ENCODE assay signal across 25 cellular contexts in genomic region chr7:43234968-43235367, GRCh38.
DNase-seq lines count a peak whose midpoint lies in the region; ATAC-seq, FAIRE-seq and TF ChIP-seq lines count a peak whose summit lies in the region.
"Had no signal": no experiment of that assay in that cellular context is flagged by ENCODE, and none has a peak within 500 bp of the region (broad histone marks: within the 10 kb centered on the region; RNA-seq: fewer than 3 reads in every experiment).

No MANE protein-coding gene starts in this region.

- no peaks in the 10 kb centered on the region for H3K27me3 Mint-ChIP-seq in MCF 10A (ENCODE audit: insufficient read depth, unreplicated experiment)
- no peaks in the 10 kb centered on the region for H3K27me3 Mint-ChIP-seq in chondrocyte (ENCODE audit: low read depth)

- no peak for TF ChIP-seq CTCF in MCF 10A (IDR thresholded peaks at IDR 0.05; ENCODE audit: unreplicated experiment)
- no peak for TF ChIP-seq CTCF in breast epithelium (IDR thresholded peaks at IDR 0.05)
- TF ChIP-seq CTCF in H1 (IDR thresholded peaks at IDR 0.05; ENCODE audit: control extremely low read depth in 1 of 3, insufficient read depth in 1 of 3, low read depth in 1 of 3, low read length in 3 of 3), result no peak
- TF ChIP-seq CTCF in thyroid gland (IDR thresholded peaks at IDR 0.05), result no peak
- TF ChIP-seq CTCF in chondrocyte (IDR thresholded peaks at IDR 0.05), result no peak

- H3K9me3 Mint-ChIP-seq in MCF 10A (ENCODE audit: unreplicated experiment), result no peaks in the 10 kb centered on the region
- no peaks in the 10 kb centered on the region for H3K9me3 Mint-ChIP-seq in chondrocyte (ENCODE audit: low read depth)
- H3K9me3 Mint-ChIP-seq: CD4-positive, alpha-beta memory T cell; GM23338; HFFc6 had no signal

- no peak overlapping the region for H2BK5ac ChIP-seq in H1 (ENCODE audit: low read depth, low read length)

- POLR2A ChIA-PET in MCF 10A (lab: Yijun Ruan, JAX), result interaction anchor here (1.5 kb wide), 1 partner anchor 15 kb away, joined by 5 read pairs; no protein-coding TSS in a partner anchor
- POLR2A ChIA-PET in H1 (lab: Charles Lee; ENCODE audit: partially characterized antibody), result no interaction called here

- H3K14ac ChIP-seq in H1 (ENCODE audit: insufficient read length), result no peak overlapping the region

- H3K79me2 ChIP-seq in H1 (ENCODE audit: control insufficient read depth in 1 of 2, insufficient read depth in 2 of 2, low read length in 2 of 2), result no peaks in the 10 kb centered on the region

- no peak for TF ChIP-seq EP300 in H1 (IDR thresholded peaks at IDR 0.05; ENCODE audit: borderline replicate concordance in 1 of 2, low read depth in 2 of 2, low read length in 2 of 2)

- no peaks in the 10 kb centered on the region for H4K20me1 ChIP-seq in H1 (replicated peaks in 1 of 2; ENCODE audit: control insufficient read depth in 1 of 2, insufficient read depth in 2 of 2, low read length in 2 of 2)

- H3K9me3 ChIP-seq in breast epithelium (no peaks in the 10 kb centered on the region), H1 (ENCODE audit: insufficient read depth in 2 of 2, low read depth in 1 of 2, low read length in 1 of 2) (no peaks in the 10 kb centered on the region), thyroid gland (no peaks in the 10 kb centered on the region)
- H3K9me3 ChIP-seq: A549, HAP-1 had no signal

- H3K36me3 ChIP-seq in breast epithelium, result no peaks in the 10 kb centered on the region
- no peaks in the 10 kb centered on the region for H3K36me3 ChIP-seq in H1 (ENCODE audit: control insufficient read depth in 2 of 4, insufficient read depth in 4 of 4, low read length in 3 of 4)
- H3K36me3 ChIP-seq in thyroid gland, result no peaks in the 10 kb centered on the region
- H3K36me3 ChIP-seq: HAP-1 had no signal

- CTCF ChIA-PET in MCF 10A (lab: Yijun Ruan, JAX) (interaction anchor here (0.6 to 2.1 kb wide), 2 partner anchors 27 to 98 kb away, joined by 3 to 9 read pairs; no protein-coding TSS in a partner anchor), H1 (lab: Charles Lee; ENCODE audit: partially characterized antibody) (interaction anchor here (0.9 to 2.6 kb wide), 3 partner anchors 24 to 60 kb away, joined by 3 to 5 read pairs (median 3); no protein-coding TSS in a partner anchor)

- H4K8ac ChIP-seq in H1 (ENCODE audit: extremely low read depth, insufficient read depth, low read length), result no peak overlapping the region

- no peak overlapping the region for H3K56ac ChIP-seq in H1 (replicated peaks; ENCODE audit: insufficient read length, low read depth, low read length)

- no peaks in the 10 kb centered on the region for H3K23me2 ChIP-seq in H1 (ENCODE audit: low read depth, low read length)

- no peak overlapping the region for H2BK20ac ChIP-seq in H1 (ENCODE audit: low read length)

- no peak overlapping the region for H4K5ac ChIP-seq in H1 (ENCODE audit: insufficient read length, low read depth, low read length)

- no peak overlapping the region for H2AK5ac ChIP-seq in H1 (ENCODE audit: low read depth, low read length)

- H3K36me3 Mint-ChIP-seq in MCF 10A (ENCODE audit: insufficient read depth, unreplicated experiment), result no peaks in the 10 kb centered on the region
- no peaks in the 10 kb centered on the region for H3K36me3 Mint-ChIP-seq in chondrocyte (ENCODE audit: low read depth)
- H3K36me3 Mint-ChIP-seq: CD4-positive, alpha-beta memory T cell had no signal

- H3K23ac ChIP-seq in H1 (ENCODE audit: insufficient read length), result no peak overlapping the region

- no peak for TF ChIP-seq POLR2A in breast epithelium (IDR thresholded peaks at IDR 0.05)
- no peak for TF ChIP-seq POLR2A in H1 (IDR thresholded peaks at IDR 0.05; ENCODE audit: control extremely low read depth in 1 of 2, low read depth in 2 of 2, low read length in 2 of 2)
- no peak for TF ChIP-seq POLR2A in thyroid gland (IDR thresholded peaks at IDR 0.05)

- no peak overlapping the region for H3K4me3 ChIP-seq in breast epithelium
- H3K4me3 ChIP-seq in H1 (ENCODE audit: extremely low read depth in 1 of 4, insufficient read depth in 2 of 4, low read depth in 3 of 4, low read length in 4 of 4), result no peak overlapping the region
- no peak overlapping the region for H3K4me3 ChIP-seq in thyroid gland (replicated peaks in 1 of 3)
- H3K4me3 ChIP-seq: A549, GM12878, GM23338, HAP-1 had no signal

- H4K91ac ChIP-seq in H1 (replicated peaks; ENCODE audit: insufficient read length, low read length), result no peak overlapping the region

- FAIRE-seq in H1 (lab: Jason Lieb, UNC), result no peak
- FAIRE-seq: A549, GM12878, GM19239, H54 had no signal

- intact Hi-C loops in MCF 10A (cut with micrococcal nuclease) (no loop called here), breast epithelium (cut with DNase I; ENCODE audit: low total_unique reads) (no loop called here), thyroid gland (cut with DNase I) (no loop called here)

- H3K27me3 ChIP-seq in breast epithelium (no peaks in the 10 kb centered on the region), H1 (replicated peaks in 1 of 4; ENCODE audit: control insufficient read depth in 3 of 4, extremely low read depth in 1 of 4, insufficient read depth in 3 of 4, low read length in 3 of 4) (no peaks in the 10 kb centered on the region), thyroid gland (no peaks in the 10 kb centered on the region)

- no peak overlapping the region for H3K9ac ChIP-seq in H1 (replicated peaks in 1 of 4; ENCODE audit: extremely low read depth in 1 of 4, low read depth in 3 of 4, low read length in 3 of 4)

- H3K27ac ChIP-seq in breast epithelium (no peak overlapping the region), angular gyrus (ENCODE audit: low read depth, low read length) (peak overlapping the region; percentile 64), H1 (ENCODE audit: low read depth, low read length) (no peak overlapping the region), thyroid gland (no peak overlapping the region)
- H3K27ac ChIP-seq: A549 had no signal

- H3K79me1 ChIP-seq in H1 (ENCODE audit: low read depth, low read length), result no peaks in the 10 kb centered on the region; the same call in 1 of the 2 replicates

- DNase-seq in MCF 10A (ENCODE audit: unreplicated experiment), result peak; percentile 52
- no peak for DNase-seq in breast epithelium (ENCODE audit: low spot score in 2 of 2)
- no peak for DNase-seq in H1 (ENCODE audit: low read depth in 1 of 2, low spot score in 2 of 2)
- peak; percentile 12 to 17 for DNase-seq in thyroid gland
- no peak for DNase-seq in chondrocyte (ENCODE audit: low spot score)
- DNase-seq: 8988T; ACHN; AML-193; C1 segment of cervical spinal cord; Calu3; CD4-positive, alpha-beta memory T cell; COR-L47; DMS79; EL; GDM1; HFFc6 had no signal

- no peak for ATAC-seq in HG02763 (IDR thresholded peaks at IDR 0.05; ENCODE audit: unreplicated experiment)
- ATAC-seq in HG02571 (IDR thresholded peaks at IDR 0.05; ENCODE audit: unreplicated experiment), result no peak
- ATAC-seq: A549, GM12878, GM23338 had no signal

- H3K4me1 Mint-ChIP-seq in MCF 10A (ENCODE audit: insufficient read depth, unreplicated experiment) (no peaks in the 10 kb centered on the region), chondrocyte (ENCODE audit: low read depth) (no peaks in the 10 kb centered on the region)
- H3K4me1 Mint-ChIP-seq: CD4-positive, alpha-beta memory T cell had no signal

- H3K27ac Mint-ChIP-seq in MCF 10A (ENCODE audit: low read depth, unreplicated experiment), result no peak overlapping the region
- H3K27ac Mint-ChIP-seq in chondrocyte (ENCODE audit: unreplicated experiment), result no peak overlapping the region
- H3K27ac Mint-ChIP-seq: GM23338, HFFc6 had no signal

- no peak overlapping the region for H2BK120ac ChIP-seq in H1 (replicated peaks; ENCODE audit: low read depth, low read length)

- no peak overlapping the region for H3K18ac ChIP-seq in H1 (ENCODE audit: extremely low read depth, low read length)

- H3K4ac ChIP-seq in H1 (replicated peaks; ENCODE audit: insufficient read length, low read depth, low read length), result no peak overlapping the region

- H3K4me2 ChIP-seq in H1 (ENCODE audit: insufficient read depth in 1 of 2, low read depth in 2 of 2, low read length in 2 of 2), result no peak overlapping the region
- H3K4me2 ChIP-seq: A549, GM23338 had no signal

- H2BK12ac ChIP-seq in H1 (ENCODE audit: low read depth, low read length), result 0 out of 2 replicates have a peak overlapping the region, but pooled peaks have one; percentile 20

- no peaks in the 10 kb centered on the region for H3K4me1 ChIP-seq in breast epithelium
- peaks cover 0 to 15% (median 8%) of the 10 kb centered on the region in 4 experiments; a peak in 4 of 7 replicates for H3K4me1 ChIP-seq in H1 (replicated peaks in 1 of 4; ENCODE audit: control insufficient read depth in 3 of 4, insufficient read depth in 4 of 4, low read length in 3 of 4)
- no peaks in the 10 kb centered on the region for H3K4me1 ChIP-seq in thyroid gland
- H3K4me1 ChIP-seq: A549, HAP-1 had no signal

- BruUV-seq in MCF 10A (replicated peaks; lab: Mats Ljungman, UMichigan), result no TSS peak

- H3K4me3 Mint-ChIP-seq in MCF 10A (ENCODE audit: unreplicated experiment) (no peak overlapping the region), chondrocyte (ENCODE audit: unreplicated experiment) (no peak overlapping the region)
- H3K4me3 Mint-ChIP-seq: CD4-positive, alpha-beta memory T cell; GM23338; HFFc6 had no signal

- 87% methylated on average over 4 of the region's 4 CpGs; no CpG with 5 or more reads in 1 of the 2 experiments for WGBS in H1 (ENCODE audit: extremely low coverage in 1 of 2, insufficient coverage in 1 of 2, insufficient read length in 1 of 2, insufficient replicate concordance in 2 of 2, low coverage in 1 of 2, low lambda C conversion rate in 2 of 2, missing lambda C conversion rate in 1 of 2), 2 experiments
- 50 to 74% methylated on average over 2 to 3 of the region's 4 CpGs for WGBS in thyroid gland, 2 donors

- no peak overlapping the region for H2AFZ ChIP-seq in H1 (ENCODE audit: low read length)
- H2AFZ ChIP-seq: GM23338 had no signal

- no peak for TF ChIP-seq RAD21 in H1 (IDR thresholded peaks at IDR 0.05 in 1 of 2, conservative IDR thresholded peaks at IDR 0.05 in 1 of 2; ENCODE audit: low read depth in 2 of 2, low read length in 2 of 2)

- no peak overlapping the region for H2BK15ac ChIP-seq in H1 (ENCODE audit: low read length)

TF ChIP-seq in H1, 55 proteins besides CTCF, POLR2A, EP300 and RAD21 (continues in another document):
- no peak for TF ChIP-seq RNF2 (IDR thresholded peaks at IDR 0.05; ENCODE audit: borderline replicate concordance, low read depth, low read length, missing control alignments, poor library complexity, severe bottlenecking)
- TF ChIP-seq HDAC2 (IDR thresholded peaks at IDR 0.05; ENCODE audit: borderline replicate concordance in 1 of 2, low read depth in 2 of 2, low read length in 2 of 2), result no peak
- no peak for TF ChIP-seq SP1 (IDR thresholded peaks at IDR 0.05; ENCODE audit: low read depth, low read length)
- TF ChIP-seq BACH1 (IDR thresholded peaks at IDR 0.05; ENCODE audit: low read length), result no peak
- no peak for TF ChIP-seq TCF12 (IDR thresholded peaks at IDR 0.05; ENCODE audit: low read depth, low read length)
- TF ChIP-seq CBX8 (IDR thresholded peaks at IDR 0.05; ENCODE audit: borderline replicate concordance, low read depth, low read length), result no peak
- TF ChIP-seq EZH2 (IDR thresholded peaks at IDR 0.05; ENCODE audit: low read depth, low read length, severe bottlenecking), result no peak
- no peak for TF ChIP-seq CHD1 (IDR thresholded peaks at IDR 0.05; ENCODE audit: low read depth, low read length)
- no peak for TF ChIP-seq JUN (IDR thresholded peaks at IDR 0.05; ENCODE audit: low read depth, low read length)

Comparison
In these comparisons a context has a peak if more than half of its experiments do, and no peak if none do; other contexts are left out.
1. DNase-seq: peak in MCF 10A (single experiment) and thyroid gland (2 of 2); none in breast epithelium (0 of 2), H1 (0 of 2) and chondrocyte (single experiment).